In genomic region chr12:12550277-12550676, GRCh38 we compare ENCODE assay signal across 15 cellular contexts. TPM values are rescaled to one million over a fixed set of nuclear protein-coding genes. Genes with fewer than 3 reads are reported as not detected.
A peak's percentile ranks its signal among the peaks of the same experiment; 100 is the strongest.
DNase-seq lines count a peak whose midpoint lies in the region; ATAC-seq, FAIRE-seq and TF ChIP-seq lines count a peak whose summit lies in the region.
"Had no signal": no experiment of that assay in that cellular context is flagged by ENCODE, and none has a peak within 500 bp of the region (broad histone marks: within the 10 kb centered on the region; RNA-seq: fewer than 3 reads in every experiment).

No MANE protein-coding gene starts in this region.

- FAIRE-seq in GM18507 (lab: Jason Lieb, UNC) = peak; percentile 47

- H3K27me3 Mint-ChIP-seq in activated T-cell treated with anti-CD3 and anti-CD28 coated beads, Interleukin-2, amount 50 U/mL, for 24 hours = no peaks in the 10 kb centered on the region
- H3K27me3 Mint-ChIP-seq in activated T-helper 17 cell treated with anti-CD3 and anti-CD28 coated beads, Interleukin-2, amount 50 U/mL, for 72 hours = no peaks in the 10 kb centered on the region
- no peaks in the 10 kb centered on the region for H3K27me3 Mint-ChIP-seq in type B pancreatic cell

- H3K9me3 Mint-ChIP-seq in activated T-cell treated with anti-CD3 and anti-CD28 coated beads, Interleukin-2, amount 50 U/mL, for 24 hours = no peaks in the 10 kb centered on the region
- no peaks in the 10 kb centered on the region for H3K9me3 Mint-ChIP-seq in activated T-helper 17 cell treated with anti-CD3 and anti-CD28 coated beads, Interleukin-2, amount 50 U/mL, for 72 hours
- peaks cover 4% of the 10 kb centered on the region for H3K9me3 Mint-ChIP-seq in type B pancreatic cell
- H3K9me3 Mint-ChIP-seq: CD8-positive, alpha-beta T cell; H9; IgD-negative memory B cell had no signal

- ATAC-seq in activated T-helper 17 cell treated with anti-CD3 and anti-CD28 coated beads, Interleukin-2, amount 50 U/mL, for 72 hours (replicated peaks) = peak; percentile 52
- ATAC-seq: CD8-positive, alpha-beta T cell had no signal

- H3K27ac Mint-ChIP-seq in activated T-cell treated with anti-CD3 and anti-CD28 coated beads, Interleukin-2, amount 50 U/mL, for 24 hours = peak overlapping the region; percentile 11
- H3K27ac Mint-ChIP-seq in activated T-helper 17 cell treated with anti-CD3 and anti-CD28 coated beads, Interleukin-2, amount 50 U/mL, for 72 hours = no peak overlapping the region
- H3K27ac Mint-ChIP-seq in type B pancreatic cell = peak overlapping the region; percentile 76
- H3K27ac Mint-ChIP-seq: CD8-positive, alpha-beta T cell; IgD-negative memory B cell had no signal

- peaks cover 41% of the 10 kb centered on the region for H3K4me1 Mint-ChIP-seq in activated T-cell treated with anti-CD3 and anti-CD28 coated beads, Interleukin-2, amount 50 U/mL, for 24 hours (ENCODE audit: low read depth)
- peaks cover 28% of the 10 kb centered on the region for H3K4me1 Mint-ChIP-seq in activated T-helper 17 cell treated with anti-CD3 and anti-CD28 coated beads, Interleukin-2, amount 50 U/mL, for 72 hours
- peaks cover 5% of the 10 kb centered on the region for H3K4me1 Mint-ChIP-seq in type B pancreatic cell (ENCODE audit: unreplicated experiment)

- H3K36me3 Mint-ChIP-seq in activated T-cell treated with anti-CD3 and anti-CD28 coated beads, Interleukin-2, amount 50 U/mL, for 24 hours (ENCODE audit: low read depth) = peaks cover 76% of the 10 kb centered on the region
- H3K36me3 Mint-ChIP-seq in activated T-helper 17 cell treated with anti-CD3 and anti-CD28 coated beads, Interleukin-2, amount 50 U/mL, for 72 hours (ENCODE audit: low read depth) = peaks cover 95% of the 10 kb centered on the region
- peaks cover 51% of the 10 kb centered on the region for H3K36me3 Mint-ChIP-seq in type B pancreatic cell

- no peak for DNase-seq in activated T-cell treated with anti-CD3 and anti-CD28 coated beads, Interleukin-2, amount 50 U/mL, for 24 hours
- no peak for DNase-seq in activated T-cell treated with anti-CD3 and anti-CD28 coated beads, Interleukin-2, amount 50 U/mL, for 1 hour
- DNase-seq in GM18507 (ENCODE audit: extremely low spot score, insufficient read length, low read depth) = no peak
- no peak for DNase-seq in type B pancreatic cell (ENCODE audit: extremely low spot score, unreplicated experiment)
- DNase-seq in GM10266 (ENCODE audit: extremely low spot score) = no peak
- DNase-seq in epidermal melanocyte (ENCODE audit: insufficient read length, low spot score) = no peak
- DNase-seq: ACHN; CD8-positive, alpha-beta T cell; COR-L47; DND-41; GDM1; GOT3; H9 had no signal

- TF ChIP-seq CTCF in type B pancreatic cell (conservative IDR thresholded peaks at IDR 0.05) (no peak), GM10266 (IDR thresholded peaks at IDR 0.05; ENCODE audit: control insufficient read depth, insufficient read depth, low read depth, missing control alignments) (no peak)

- H3K4me3 Mint-ChIP-seq in activated T-cell treated with anti-CD3 and anti-CD28 coated beads, Interleukin-2, amount 50 U/mL, for 24 hours = no peak overlapping the region
- no peak overlapping the region for H3K4me3 Mint-ChIP-seq in activated T-helper 17 cell treated with anti-CD3 and anti-CD28 coated beads, Interleukin-2, amount 50 U/mL, for 72 hours
- no peak overlapping the region for H3K4me3 Mint-ChIP-seq in type B pancreatic cell
- H3K4me3 Mint-ChIP-seq: CD8-positive, alpha-beta T cell; H9; IgD-negative memory B cell had no signal

RNA-seq across cellular contexts. Expression of gene DUSP16, which starts 12.4 kb away (rescaled TPM):
- total RNA-seq in activated T-helper 17 cell treated with anti-CD3 and anti-CD28 coated beads, Interleukin-2, amount 50 U/mL, for 72 hours = 100 to 1,000 TPM in 1 of 2 donors, 10 to 100 TPM in 1; 68.8 to 125 TPM
- 52.1 and 240 TPM in 2 replicates for total RNA-seq in type B pancreatic cell (ENCODE audit: low replicate concordance)
